ENCODE assay signal across 1 cellular context in genomic region chr5:177455661-177456590, GRCh38.
TF ChIP-seq lines count a peak whose summit lies in the region.

No MANE protein-coding gene starts in this region.

TF ChIP-seq in HEK293, 187 proteins besides CTCF, POLR2A, EP300 and RAD21 (continued from another document and continues in another):
- TF ChIP-seq, protein P1, sequence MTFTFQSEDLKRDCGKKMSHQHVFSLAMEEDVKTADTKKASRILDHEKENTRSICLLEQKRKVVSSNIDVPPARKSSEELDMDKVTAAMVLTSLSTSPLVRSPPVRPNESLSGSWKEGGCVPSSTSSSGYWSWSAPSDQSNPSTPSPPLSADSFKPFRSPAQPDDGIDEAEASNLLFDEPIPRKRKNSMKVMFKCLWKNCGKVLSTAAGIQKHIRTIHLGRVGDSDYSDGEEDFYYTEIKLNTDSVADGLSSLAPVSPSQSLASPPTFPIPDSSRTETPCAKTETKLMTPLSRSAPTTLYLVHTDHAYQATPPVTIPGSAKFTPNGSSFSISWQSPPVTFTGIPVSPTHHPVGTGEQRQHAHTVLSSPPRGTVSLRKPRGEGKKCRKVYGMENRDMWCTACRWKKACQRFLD (tag by site-specific recombination; IDR thresholded peaks at IDR 0.05), result no peak
- TF ChIP-seq ZNF677 (tag by site-specific recombination; IDR thresholded peaks at IDR 0.05), result no peak
- TF ChIP-seq, protein P2, sequence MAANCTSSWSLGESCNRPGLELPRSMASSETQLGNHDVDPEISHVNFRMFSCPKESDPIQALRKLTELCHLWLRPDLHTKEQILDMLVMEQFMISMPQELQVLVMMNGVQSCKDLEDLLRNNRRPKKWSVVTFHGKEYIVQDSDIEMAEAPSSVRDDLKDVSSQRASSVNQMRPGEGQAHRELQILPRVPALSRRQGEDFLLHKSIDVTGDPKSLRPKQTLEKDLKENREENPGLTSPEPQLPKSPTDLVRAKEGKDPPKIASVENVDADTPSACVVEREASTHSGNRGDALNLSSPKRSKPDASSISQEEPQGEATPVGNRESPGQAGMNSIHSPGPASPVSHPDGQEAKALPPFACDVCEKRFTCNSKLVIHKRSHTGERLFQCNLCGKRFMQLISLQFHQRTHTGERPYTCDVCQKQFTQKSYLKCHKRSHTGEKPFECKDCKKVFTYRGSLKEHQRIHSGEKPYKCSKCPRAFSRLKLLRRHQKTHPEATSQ (tag by site-specific recombination; IDR thresholded peaks at IDR 0.05), result peak; percentile 56; the same call in 1 of the 2 replicates
- TF ChIP-seq ZBTB21 (tag by site-specific recombination; IDR thresholded peaks at IDR 0.05), result no peak
- TF ChIP-seq ZBTB48 (tag by site-specific recombination; IDR thresholded peaks at IDR 0.05), result peak; percentile 91
- TF ChIP-seq ZNF776 (tag by site-specific recombination; IDR thresholded peaks at IDR 0.05; ENCODE audit: borderline replicate concordance), result no peak
- peak; percentile 21; the same call in 1 of the 2 replicates for TF ChIP-seq KLF10 (tag by site-specific recombination; IDR thresholded peaks at IDR 0.05)
- peak; percentile 92 for TF ChIP-seq ZNF341 (tag by site-specific recombination; IDR thresholded peaks at IDR 0.05; ENCODE audit: low read depth)
- TF ChIP-seq, protein P3, sequence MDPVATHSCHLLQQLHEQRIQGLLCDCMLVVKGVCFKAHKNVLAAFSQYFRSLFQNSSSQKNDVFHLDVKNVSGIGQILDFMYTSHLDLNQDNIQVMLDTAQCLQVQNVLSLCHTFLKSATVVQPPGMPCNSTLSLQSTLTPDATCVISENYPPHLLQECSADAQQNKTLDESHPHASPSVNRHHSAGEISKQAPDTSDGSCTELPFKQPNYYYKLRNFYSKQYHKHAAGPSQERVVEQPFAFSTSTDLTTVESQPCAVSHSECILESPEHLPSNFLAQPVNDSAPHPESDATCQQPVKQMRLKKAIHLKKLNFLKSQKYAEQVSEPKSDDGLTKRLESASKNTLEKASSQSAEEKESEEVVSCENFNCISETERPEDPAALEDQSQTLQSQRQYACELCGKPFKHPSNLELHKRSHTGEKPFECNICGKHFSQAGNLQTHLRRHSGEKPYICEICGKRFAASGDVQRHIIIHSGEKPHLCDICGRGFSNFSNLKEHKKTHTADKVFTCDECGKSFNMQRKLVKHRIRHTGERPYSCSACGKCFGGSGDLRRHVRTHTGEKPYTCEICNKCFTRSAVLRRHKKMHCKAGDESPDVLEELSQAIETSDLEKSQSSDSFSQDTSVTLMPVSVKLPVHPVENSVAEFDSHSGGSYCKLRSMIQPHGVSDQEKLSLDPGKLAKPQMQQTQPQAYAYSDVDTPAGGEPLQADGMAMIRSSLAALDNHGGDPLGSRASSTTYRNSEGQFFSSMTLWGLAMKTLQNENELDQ (tag by site-specific recombination; IDR thresholded peaks at IDR 0.05; ENCODE audit: low read depth), result no peak
- TF ChIP-seq GLI4 (tag by site-specific recombination; IDR thresholded peaks at IDR 0.05), result no peak
- TF ChIP-seq, protein P4, sequence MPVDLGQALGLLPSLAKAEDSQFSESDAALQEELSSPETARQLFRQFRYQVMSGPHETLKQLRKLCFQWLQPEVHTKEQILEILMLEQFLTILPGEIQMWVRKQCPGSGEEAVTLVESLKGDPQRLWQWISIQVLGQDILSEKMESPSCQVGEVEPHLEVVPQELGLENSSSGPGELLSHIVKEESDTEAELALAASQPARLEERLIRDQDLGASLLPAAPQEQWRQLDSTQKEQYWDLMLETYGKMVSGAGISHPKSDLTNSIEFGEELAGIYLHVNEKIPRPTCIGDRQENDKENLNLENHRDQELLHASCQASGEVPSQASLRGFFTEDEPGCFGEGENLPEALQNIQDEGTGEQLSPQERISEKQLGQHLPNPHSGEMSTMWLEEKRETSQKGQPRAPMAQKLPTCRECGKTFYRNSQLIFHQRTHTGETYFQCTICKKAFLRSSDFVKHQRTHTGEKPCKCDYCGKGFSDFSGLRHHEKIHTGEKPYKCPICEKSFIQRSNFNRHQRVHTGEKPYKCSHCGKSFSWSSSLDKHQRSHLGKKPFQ (tag by site-specific recombination; IDR thresholded peaks at IDR 0.05), result no peak
- TF ChIP-seq ZIC2 (tag by site-specific recombination; IDR thresholded peaks at IDR 0.05), result no peak
- no peak for TF ChIP-seq ZNF121 (tag by site-specific recombination; IDR thresholded peaks at IDR 0.05)
- TF ChIP-seq ZNF184 (tag by site-specific recombination; IDR thresholded peaks at IDR 0.05), result 0 out of 2 replicates have a peak, but pooled peaks have one; percentile 33
- peak; percentile 41; the same call in 1 of the 2 replicates for TF ChIP-seq KLF7 (tag by site-specific recombination; IDR thresholded peaks at IDR 0.05; ENCODE audit: borderline replicate concordance)
- no peak for TF ChIP-seq ZNF311 (tag by site-specific recombination; IDR thresholded peaks at IDR 0.05; ENCODE audit: borderline replicate concordance)
- TF ChIP-seq ZNF394 (tag by site-specific recombination; IDR thresholded peaks at IDR 0.05; ENCODE audit: borderline replicate concordance), result peak; percentile 91
- TF ChIP-seq ZEB2 (tag by site-specific recombination; IDR thresholded peaks at IDR 0.05), result peak; percentile 91
- no peak for TF ChIP-seq ZFP41 (tag by site-specific recombination; IDR thresholded peaks at IDR 0.05; ENCODE audit: borderline replicate concordance)
- no peak for TF ChIP-seq MYNN (tag by site-specific recombination; IDR thresholded peaks at IDR 0.05; ENCODE audit: borderline replicate concordance)
- no peak for TF ChIP-seq ZNF24 (tag by site-specific recombination; IDR thresholded peaks at IDR 0.05)
- peak; percentile 77 for TF ChIP-seq ZNF501 (tag by site-specific recombination; IDR thresholded peaks at IDR 0.05)
- TF ChIP-seq PRDM1 (tag by site-specific recombination; IDR thresholded peaks at IDR 0.05), result no peak
- TF ChIP-seq YY1 (tag by site-specific recombination; IDR thresholded peaks at IDR 0.05), result no peak; the same call in 1 of the 2 replicates
- TF ChIP-seq, protein P5, sequence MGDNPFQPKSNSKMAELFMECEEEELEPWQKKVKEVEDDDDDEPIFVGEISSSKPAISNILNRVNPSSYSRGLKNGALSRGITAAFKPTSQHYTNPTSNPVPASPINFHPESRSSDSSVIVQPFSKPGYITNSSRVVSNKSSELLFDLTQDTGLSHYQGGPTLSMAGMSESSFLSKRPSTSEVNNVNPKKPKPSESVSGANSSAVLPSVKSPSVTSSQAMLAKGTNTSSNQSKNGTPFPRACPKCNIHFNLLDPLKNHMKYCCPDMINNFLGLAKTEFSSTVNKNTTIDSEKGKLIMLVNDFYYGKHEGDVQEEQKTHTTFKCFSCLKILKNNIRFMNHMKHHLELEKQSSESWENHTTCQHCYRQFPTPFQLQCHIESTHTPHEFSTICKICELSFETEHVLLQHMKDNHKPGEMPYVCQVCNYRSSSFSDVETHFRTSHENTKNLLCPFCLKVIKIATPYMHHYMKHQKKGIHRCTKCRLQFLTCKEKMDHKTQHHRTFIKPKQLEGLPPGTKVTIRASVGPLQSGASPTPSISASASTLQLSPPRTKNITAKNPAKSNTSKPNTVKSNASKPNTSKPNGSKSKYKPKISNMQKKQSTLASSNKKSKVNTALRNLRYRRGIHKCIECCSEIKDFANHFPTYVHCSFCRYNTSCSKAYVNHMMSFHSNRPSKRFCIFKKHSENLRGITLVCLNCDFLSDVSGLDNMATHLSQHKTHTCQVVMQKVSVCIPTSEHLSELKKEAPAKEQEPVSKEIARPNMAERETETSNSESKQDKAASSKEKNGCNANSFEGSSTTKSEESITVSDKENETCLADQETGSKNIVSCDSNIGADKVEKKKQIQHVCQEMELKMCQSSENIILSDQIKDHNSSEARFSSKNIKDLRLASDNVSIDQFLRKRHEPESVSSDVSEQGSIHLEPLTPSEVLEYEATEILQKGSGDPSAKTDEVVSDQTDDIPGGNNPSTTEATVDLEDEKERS (tag by site-specific recombination; IDR thresholded peaks at IDR 0.05), result no peak
- TF ChIP-seq ZNF596 (tag by site-specific recombination; IDR thresholded peaks at IDR 0.05), result no peak
- peak; percentile 93 for TF ChIP-seq ZBTB8A (tag by site-specific recombination; IDR thresholded peaks at IDR 0.05)
- no peak for TF ChIP-seq ZBTB6 (tag by site-specific recombination; IDR thresholded peaks at IDR 0.05)
- TF ChIP-seq, protein P6, sequence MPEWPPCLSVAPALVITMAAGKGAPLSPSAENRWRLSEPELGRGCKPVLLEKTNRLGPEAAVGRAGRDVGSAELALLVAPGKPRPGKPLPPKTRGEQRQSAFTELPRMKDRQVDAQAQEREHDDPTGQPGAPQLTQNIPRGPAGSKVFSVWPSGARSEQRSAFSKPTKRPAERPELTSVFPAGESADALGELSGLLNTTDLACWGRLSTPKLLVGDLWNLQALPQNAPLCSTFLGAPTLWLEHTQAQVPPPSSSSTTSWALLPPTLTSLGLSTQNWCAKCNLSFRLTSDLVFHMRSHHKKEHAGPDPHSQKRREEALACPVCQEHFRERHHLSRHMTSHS (tag by site-specific recombination; IDR thresholded peaks at IDR 0.05), result no peak
- peak; percentile 68 for TF ChIP-seq ZNF843 (tag by site-specific recombination; IDR thresholded peaks at IDR 0.05)
- TF ChIP-seq, protein P7, sequence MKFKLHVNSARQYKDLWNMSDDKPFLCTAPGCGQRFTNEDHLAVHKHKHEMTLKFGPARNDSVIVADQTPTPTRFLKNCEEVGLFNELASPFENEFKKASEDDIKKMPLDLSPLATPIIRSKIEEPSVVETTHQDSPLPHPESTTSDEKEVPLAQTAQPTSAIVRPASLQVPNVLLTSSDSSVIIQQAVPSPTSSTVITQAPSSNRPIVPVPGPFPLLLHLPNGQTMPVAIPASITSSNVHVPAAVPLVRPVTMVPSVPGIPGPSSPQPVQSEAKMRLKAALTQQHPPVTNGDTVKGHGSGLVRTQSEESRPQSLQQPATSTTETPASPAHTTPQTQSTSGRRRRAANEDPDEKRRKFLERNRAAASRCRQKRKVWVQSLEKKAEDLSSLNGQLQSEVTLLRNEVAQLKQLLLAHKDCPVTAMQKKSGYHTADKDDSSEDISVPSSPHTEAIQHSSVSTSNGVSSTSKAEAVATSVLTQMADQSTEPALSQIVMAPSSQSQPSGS (tag by site-specific recombination; IDR thresholded peaks at IDR 0.05; ENCODE audit: low read depth), result no peak
- TF ChIP-seq ZNF404 (tag by site-specific recombination; IDR thresholded peaks at IDR 0.05), result no peak
- no peak for TF ChIP-seq ZNF10 (tag by site-specific recombination; IDR thresholded peaks at IDR 0.05)
- TF ChIP-seq SP2 (tag by site-specific recombination; IDR thresholded peaks at IDR 0.05), result peak; percentile 79
- no peak for TF ChIP-seq ZNF654 (tag by site-specific recombination; IDR thresholded peaks at IDR 0.05; ENCODE audit: low read depth)
- TF ChIP-seq ZNF585B (tag by site-specific recombination; IDR thresholded peaks at IDR 0.05), result no peak
- TF ChIP-seq, protein P8, sequence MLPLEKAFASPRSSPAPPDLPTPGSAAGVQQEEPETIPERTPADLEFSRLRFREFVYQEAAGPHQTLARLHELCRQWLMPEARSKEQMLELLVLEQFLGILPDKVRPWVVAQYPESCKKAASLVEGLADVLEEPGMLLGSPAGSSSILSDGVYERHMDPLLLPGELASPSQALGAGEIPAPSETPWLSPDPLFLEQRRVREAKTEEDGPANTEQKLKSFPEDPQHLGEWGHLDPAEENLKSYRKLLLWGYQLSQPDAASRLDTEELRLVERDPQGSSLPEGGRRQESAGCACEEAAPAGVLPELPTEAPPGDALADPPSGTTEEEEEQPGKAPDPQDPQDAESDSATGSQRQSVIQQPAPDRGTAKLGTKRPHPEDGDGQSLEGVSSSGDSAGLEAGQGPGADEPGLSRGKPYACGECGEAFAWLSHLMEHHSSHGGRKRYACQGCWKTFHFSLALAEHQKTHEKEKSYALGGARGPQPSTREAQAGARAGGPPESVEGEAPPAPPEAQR (tag by site-specific recombination; IDR thresholded peaks at IDR 0.05), result no peak
- TF ChIP-seq, protein P9, sequence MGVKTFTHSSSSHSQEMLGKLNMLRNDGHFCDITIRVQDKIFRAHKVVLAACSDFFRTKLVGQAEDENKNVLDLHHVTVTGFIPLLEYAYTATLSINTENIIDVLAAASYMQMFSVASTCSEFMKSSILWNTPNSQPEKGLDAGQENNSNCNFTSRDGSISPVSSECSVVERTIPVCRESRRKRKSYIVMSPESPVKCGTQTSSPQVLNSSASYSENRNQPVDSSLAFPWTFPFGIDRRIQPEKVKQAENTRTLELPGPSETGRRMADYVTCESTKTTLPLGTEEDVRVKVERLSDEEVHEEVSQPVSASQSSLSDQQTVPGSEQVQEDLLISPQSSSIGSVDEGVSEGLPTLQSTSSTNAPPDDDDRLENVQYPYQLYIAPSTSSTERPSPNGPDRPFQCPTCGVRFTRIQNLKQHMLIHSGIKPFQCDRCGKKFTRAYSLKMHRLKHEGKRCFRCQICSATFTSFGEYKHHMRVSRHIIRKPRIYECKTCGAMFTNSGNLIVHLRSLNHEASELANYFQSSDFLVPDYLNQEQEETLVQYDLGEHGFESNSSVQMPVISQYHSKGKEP (tag by site-specific recombination; IDR thresholded peaks at IDR 0.05), result no peak
- TF ChIP-seq SCRT1 (tag by site-specific recombination; IDR thresholded peaks at IDR 0.05; ENCODE audit: borderline replicate concordance), result no peak
- TF ChIP-seq, protein P10, sequence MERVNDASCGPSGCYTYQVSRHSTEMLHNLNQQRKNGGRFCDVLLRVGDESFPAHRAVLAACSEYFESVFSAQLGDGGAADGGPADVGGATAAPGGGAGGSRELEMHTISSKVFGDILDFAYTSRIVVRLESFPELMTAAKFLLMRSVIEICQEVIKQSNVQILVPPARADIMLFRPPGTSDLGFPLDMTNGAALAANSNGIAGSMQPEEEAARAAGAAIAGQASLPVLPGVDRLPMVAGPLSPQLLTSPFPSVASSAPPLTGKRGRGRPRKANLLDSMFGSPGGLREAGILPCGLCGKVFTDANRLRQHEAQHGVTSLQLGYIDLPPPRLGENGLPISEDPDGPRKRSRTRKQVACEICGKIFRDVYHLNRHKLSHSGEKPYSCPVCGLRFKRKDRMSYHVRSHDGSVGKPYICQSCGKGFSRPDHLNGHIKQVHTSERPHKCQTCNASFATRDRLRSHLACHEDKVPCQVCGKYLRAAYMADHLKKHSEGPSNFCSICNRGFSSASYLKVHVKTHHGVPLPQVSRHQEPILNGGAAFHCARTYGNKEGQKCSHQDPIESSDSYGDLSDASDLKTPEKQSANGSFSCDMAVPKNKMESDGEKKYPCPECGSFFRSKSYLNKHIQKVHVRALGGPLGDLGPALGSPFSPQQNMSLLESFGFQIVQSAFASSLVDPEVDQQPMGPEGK (tag by site-specific recombination; IDR thresholded peaks at IDR 0.05), result peak; percentile 97
- TF ChIP-seq TRIM28 (IDR thresholded peaks at IDR 0.05; ENCODE audit: borderline replicate concordance, low read length), result no peak
- TF ChIP-seq OSR2 (tag by site-specific recombination; IDR thresholded peaks at IDR 0.05), result no peak
- TF ChIP-seq ZNF626 (tag by site-specific recombination; IDR thresholded peaks at IDR 0.05), result no peak
- TF ChIP-seq ZNF132 (tag by site-specific recombination; IDR thresholded peaks at IDR 0.05; ENCODE audit: borderline replicate concordance), result no peak
